ENCODE assay signal across 18 cellular contexts in genomic region chr11:57207160-57207559, GRCh38. TPM values are rescaled to one million over a fixed set of nuclear protein-coding genes. Genes with fewer than 3 reads are reported as not detected.
DNase-seq lines count a peak whose midpoint lies in the region; FAIRE-seq and TF ChIP-seq lines count a peak whose summit lies in the region.
"Had no signal": no experiment of that assay in that cellular context is flagged by ENCODE, and none has a peak within 500 bp of the region (broad histone marks: within the 10 kb centered on the region; RNA-seq: fewer than 3 reads in every experiment).

No MANE protein-coding gene starts in this region.

- no peaks in the 10 kb centered on the region for H3K9me3 ChIP-seq in H1 (ENCODE audit: insufficient read depth in 2 of 2, low read depth in 1 of 2, low read length in 1 of 2)
- H3K9me3 ChIP-seq in subcutaneous abdominal adipose tissue (ENCODE audit: control insufficient read depth in 5 of 5, low read length in 5 of 5): no peaks in the 10 kb centered on the region
- H3K9me3 ChIP-seq in mesenchymal stem cell (ENCODE audit: control insufficient read depth, low read length): no peaks in the 10 kb centered on the region
- H3K9me3 ChIP-seq: A549, BE2C, HAP-1 had no signal

- TF ChIP-seq POLR2A in H1 (IDR thresholded peaks at IDR 0.05; ENCODE audit: control extremely low read depth in 1 of 2, low read depth in 2 of 2, low read length in 2 of 2): no peak

- H3K18ac ChIP-seq in H1 (ENCODE audit: extremely low read depth, low read length) (no peak overlapping the region; the same call in 1 of the 2 replicates), mesenchymal stem cell (ENCODE audit: low read depth in 1 of 2, low read length in 2 of 2) (no peak overlapping the region)

- TF ChIP-seq RAD21 in H1 (IDR thresholded peaks at IDR 0.05 in 1 of 2, conservative IDR thresholded peaks at IDR 0.05 in 1 of 2; ENCODE audit: low read depth in 2 of 2, low read length in 2 of 2): no peak

- POLR2A ChIA-PET in H1 (lab: Charles Lee; ENCODE audit: partially characterized antibody): no interaction called here

- no peak overlapping the region for H4K5ac ChIP-seq in H1 (ENCODE audit: insufficient read length, low read depth, low read length)

- H3K23ac ChIP-seq in H1 (ENCODE audit: insufficient read length) (no peak overlapping the region), mesenchymal stem cell (ENCODE audit: low read length in 2 of 2) (no peak overlapping the region)

- H3K79me1 ChIP-seq in H1 (ENCODE audit: low read depth, low read length) (no peaks in the 10 kb centered on the region), mesenchymal stem cell (replicated peaks; ENCODE audit: low read length, poor library complexity, severe bottlenecking) (no peaks in the 10 kb centered on the region)

- H3K27me3 ChIP-seq in H1 (replicated peaks in 1 of 4; ENCODE audit: control insufficient read depth in 3 of 4, extremely low read depth in 1 of 4, insufficient read depth in 3 of 4, low read length in 3 of 4) (no peaks in the 10 kb centered on the region), subcutaneous abdominal adipose tissue (ENCODE audit: control insufficient read depth in 5 of 5, insufficient read depth in 4 of 5, low read length in 5 of 5) (peaks cover 0 to 12% (median 6%) of the 10 kb centered on the region in 5 donors), mesenchymal stem cell (ENCODE audit: control insufficient read depth in 1 of 2, insufficient read depth in 1 of 2, low read length in 2 of 2) (peaks cover 28 to 36% of the 10 kb centered on the region in 2 experiments)
- H3K27me3 ChIP-seq: BE2C had no signal

- no peak overlapping the region; the same call in 1 of the 2 replicates for H2BK15ac ChIP-seq in H1 (ENCODE audit: low read length)
- no peak overlapping the region for H2BK15ac ChIP-seq in mesenchymal stem cell (ENCODE audit: low read depth, poor library complexity, severe bottlenecking)

- H4K8ac ChIP-seq in H1 (ENCODE audit: extremely low read depth, insufficient read depth, low read length) (no peak overlapping the region), mesenchymal stem cell (ENCODE audit: low read length) (no peak overlapping the region)

- H3K4me1 ChIP-seq in H1 (replicated peaks in 1 of 4; ENCODE audit: control insufficient read depth in 3 of 4, insufficient read depth in 4 of 4, low read length in 3 of 4) (peaks cover 3 to 19% (median 15%) of the 10 kb centered on the region in 4 experiments; a peak in 6 of 7 replicates), subcutaneous abdominal adipose tissue (ENCODE audit: control insufficient read depth in 5 of 5, insufficient read depth in 5 of 5, low read length in 5 of 5) (peaks cover 9 to 92% (median 21%) of the 10 kb centered on the region in 5 donors), mesenchymal stem cell (ENCODE audit: control insufficient read depth, insufficient read depth, low read depth, low read length) (no peaks in the 10 kb centered on the region)
- H3K4me1 ChIP-seq: A549, BE2C, HAP-1 had no signal

- H4K20me1 ChIP-seq in H1 (replicated peaks in 1 of 2; ENCODE audit: control insufficient read depth in 1 of 2, insufficient read depth in 2 of 2, low read length in 2 of 2): no peaks in the 10 kb centered on the region

- TF ChIP-seq CTCF in H1 (IDR thresholded peaks at IDR 0.05; ENCODE audit: control extremely low read depth in 1 of 3, insufficient read depth in 1 of 3, low read depth in 1 of 3, low read length in 3 of 3): no peak

- H2AK5ac ChIP-seq in H1 (ENCODE audit: low read depth, low read length) (no peak overlapping the region), mesenchymal stem cell (ENCODE audit: low read length, severe bottlenecking) (no peak overlapping the region)

- H2BK120ac ChIP-seq in H1 (replicated peaks; ENCODE audit: low read depth, low read length): no peak overlapping the region
- no peak overlapping the region for H2BK120ac ChIP-seq in mesenchymal stem cell (ENCODE audit: low read depth, low read length)

- H4K91ac ChIP-seq in H1 (replicated peaks; ENCODE audit: insufficient read length, low read length): peak overlapping the region; percentile 72
- H4K91ac ChIP-seq in mesenchymal stem cell (ENCODE audit: low read length): no peak overlapping the region

- H2BK20ac ChIP-seq in H1 (ENCODE audit: low read length): peak overlapping the region; percentile 67; the same call in 1 of the 2 replicates

- H3K23me2 ChIP-seq in H1 (ENCODE audit: low read depth, low read length): no peaks in the 10 kb centered on the region; the same call in 1 of the 2 replicates

- 92% methylated on average over 6 of the region's 6 CpGs; no CpG with 5 or more reads in 1 of the 2 experiments for WGBS in H1 (ENCODE audit: extremely low coverage in 1 of 2, insufficient coverage in 1 of 2, insufficient read length in 1 of 2, insufficient replicate concordance in 2 of 2, low coverage in 1 of 2, low lambda C conversion rate in 2 of 2, missing lambda C conversion rate in 1 of 2), 2 experiments
- 24% methylated on average over 6 of the region's 6 CpGs for WGBS in mesenchymal stem cell

- TF ChIP-seq EP300 in H1 (IDR thresholded peaks at IDR 0.05; ENCODE audit: borderline replicate concordance in 1 of 2, low read depth in 2 of 2, low read length in 2 of 2): no peak

- H2BK12ac ChIP-seq in H1 (ENCODE audit: low read depth, low read length): peak overlapping the region; percentile 81; the same call in 1 of the 2 replicates
- H2BK12ac ChIP-seq in mesenchymal stem cell (ENCODE audit: low read length in 2 of 2): no peak overlapping the region

- no peaks in the 10 kb centered on the region for H3K36me3 ChIP-seq in H1 (ENCODE audit: control insufficient read depth in 2 of 4, insufficient read depth in 4 of 4, low read length in 3 of 4)
- no peaks in the 10 kb centered on the region for H3K36me3 ChIP-seq in subcutaneous abdominal adipose tissue (ENCODE audit: control insufficient read depth in 5 of 5, insufficient read depth in 5 of 5, low read length in 5 of 5)
- no peaks in the 10 kb centered on the region for H3K36me3 ChIP-seq in mesenchymal stem cell (ENCODE audit: control insufficient read depth in 1 of 2, insufficient read depth in 2 of 2, low read depth in 1 of 2, low read length in 2 of 2)
- H3K36me3 ChIP-seq: BE2C, HAP-1 had no signal

- H2AFZ ChIP-seq in H1 (ENCODE audit: low read length) (no peak overlapping the region), mesenchymal stem cell (ENCODE audit: low read depth, low read length) (no peak overlapping the region)

- H3K4ac ChIP-seq in H1 (replicated peaks; ENCODE audit: insufficient read length, low read depth, low read length) (no peak overlapping the region), mesenchymal stem cell (ENCODE audit: low read depth in 1 of 2, low read length in 2 of 2) (no peak overlapping the region)

- no peak for FAIRE-seq in H1 (lab: Jason Lieb, UNC)
- FAIRE-seq: A549, GM12878, GM18507, HTR-8/SVneo had no signal

- H3K9ac ChIP-seq in H1 (replicated peaks in 1 of 4; ENCODE audit: extremely low read depth in 1 of 4, low read depth in 3 of 4, low read length in 3 of 4): no peak overlapping the region
- no peak overlapping the region for H3K9ac ChIP-seq in subcutaneous abdominal adipose tissue (ENCODE audit: low read length in 5 of 5)
- no peak overlapping the region for H3K9ac ChIP-seq in mesenchymal stem cell (ENCODE audit: low read length)

- H3K4me3 ChIP-seq in H1 (ENCODE audit: extremely low read depth in 1 of 4, insufficient read depth in 2 of 4, low read depth in 3 of 4, low read length in 4 of 4) (no peak overlapping the region), subcutaneous abdominal adipose tissue (ENCODE audit: low read depth in 1 of 5, low read length in 5 of 5) (no peak overlapping the region), mesenchymal stem cell (ENCODE audit: insufficient read depth in 1 of 2, low read depth in 1 of 2, low read length in 2 of 2) (no peak overlapping the region)
- H3K4me3 ChIP-seq: A549, GM12878, HAP-1 had no signal

- no peak overlapping the region for H3K14ac ChIP-seq in H1 (ENCODE audit: insufficient read length)
- H3K14ac ChIP-seq in mesenchymal stem cell (ENCODE audit: low read length in 2 of 2): no peak overlapping the region

- CTCF ChIA-PET in H1 (lab: Charles Lee; ENCODE audit: partially characterized antibody): interaction anchor here (0.6 to 3.0 kb wide), 7 partner anchors 9 to 287 kb away, joined by 3 to 23 read pairs (median 3); no protein-coding TSS in a partner anchor

- H3K4me2 ChIP-seq in H1 (ENCODE audit: insufficient read depth in 1 of 2, low read depth in 2 of 2, low read length in 2 of 2) (no peak overlapping the region), mesenchymal stem cell (ENCODE audit: low read length, poor library complexity, severe bottlenecking) (no peak overlapping the region)
- H3K4me2 ChIP-seq: A549 had no signal

- H3K27ac ChIP-seq in H1 (ENCODE audit: low read depth, low read length): no peak overlapping the region
- peak overlapping the region; percentile 41 for H3K27ac ChIP-seq in subcutaneous abdominal adipose tissue (ENCODE audit: low read depth, low read length)
- H3K27ac ChIP-seq in mesenchymal stem cell (ENCODE audit: low read length, poor library complexity, severe bottlenecking): no peak overlapping the region
- H3K27ac ChIP-seq: C4-2B had no signal

- H3K56ac ChIP-seq in H1 (replicated peaks; ENCODE audit: insufficient read length, low read depth, low read length): no peak overlapping the region

- H3K79me2 ChIP-seq in H1 (ENCODE audit: control insufficient read depth in 1 of 2, insufficient read depth in 2 of 2, low read length in 2 of 2): no peaks in the 10 kb centered on the region

- H2BK5ac ChIP-seq in H1 (ENCODE audit: low read depth, low read length) (peak overlapping the region; percentile 18; the same call in 1 of the 2 replicates), mesenchymal stem cell (ENCODE audit: low read depth, low read length, poor library complexity, severe bottlenecking) (no peak overlapping the region)

- DNase-seq in dermis blood vessel endothelial cell (peak; percentile 52), H1 (ENCODE audit: low read depth in 1 of 2, low spot score in 2 of 2) (no peak), lung microvascular endothelial cell (ENCODE audit: low read depth in 2 of 2) (peak; percentile 14 to 20), NCI-H1417 treated with DMSO at 0.1 percent for 48 hours (lab: John Stamatoyannopoulos, UW) (no peak), mesenchymal stem cell (no peak)
- DNase-seq: BE2C; CD4-positive, alpha-beta memory T cell; DMS79; GOT3 had no signal

RNA-seq across cellular contexts. Expression of gene LRRC55, which starts 25.4 kb away (rescaled TPM):
- total RNA-seq in dermis blood vessel endothelial cell (0.05 and 0.34 TPM in 2 replicates), lung microvascular endothelial cell (under 0.01 TPM in 2 replicates)
- 1.1 and 1.4 TPM in 2 replicates for total RNA-seq in H1 (2021; fragmentation: NEBNext Ultra II Directional; extraction: Animal tissue kit (Norgen Biotek cat#: 25700))
- 0.62 and 0.64 TPM in 2 replicates for polyA plus RNA-seq in H1 (2011; rRNA removed)
- polyA plus RNA-seq in H1 (2011; cell fraction: cytosol; rRNA removed): 0.56 TPM
- polyA plus RNA-seq in H1 (2011; cell fraction: nucleus; rRNA removed): 0.81 TPM
- polyA plus RNA-seq in H1 (2012, experiment 1 of 2): 0.89 to 1.2 TPM (median 0.97 TPM) in 4 replicates
- 0.49 TPM for polyA plus RNA-seq in H1 (2012, experiment 2 of 2)
- polyA plus RNA-seq in H1 (2013, experiment 1 of 2): 0.53 TPM
- 0.50 TPM for polyA plus RNA-seq in H1 (2013, experiment 2 of 2)
- polyA minus RNA-seq in H1 (2011; rRNA and poly(A)+ RNA removed): 0.68 and 0.79 TPM in 2 replicates
- 0.81 TPM for polyA minus RNA-seq in H1 (2011; cell fraction: cytosol; rRNA and poly(A)+ RNA removed)
- 1.2 TPM for polyA minus RNA-seq in H1 (2011; cell fraction: nucleus; rRNA and poly(A)+ RNA removed)
- not detected for polyA plus RNA-seq in mesenchymal stem cell (2013, experiment 1 of 2)
- not detected for polyA plus RNA-seq in mesenchymal stem cell (2013, experiment 2 of 2)
- total RNA-seq: CD4-positive, alpha-beta memory T cell; G401; GM12878 had no signal
- polyA plus RNA-seq: AG04450; CD4-positive, alpha-beta memory T cell had no signal

RNA-seq across cellular contexts. Expression of gene APLNR, which starts 29.9 kb away (rescaled TPM):
- total RNA-seq in dermis blood vessel endothelial cell (3.0 and 19.6 TPM in 2 replicates), lung microvascular endothelial cell (under 0.01 TPM in 2 replicates)
- 0.13 TPM in 1 of 2 replicates, not detected in the other for total RNA-seq in H1 (2021; fragmentation: NEBNext Ultra II Directional; extraction: Animal tissue kit (Norgen Biotek cat#: 25700))
- polyA plus RNA-seq in H1 (2011; rRNA removed): 0.66 and 0.80 TPM in 2 replicates
- 0.25 TPM for polyA plus RNA-seq in H1 (2011; cell fraction: cytosol; rRNA removed)
- polyA plus RNA-seq in H1 (2011; cell fraction: nucleus; rRNA removed): 0.29 TPM
- polyA plus RNA-seq in H1 (2012, experiment 1 of 2): 0.50 to 2.0 TPM (median 1.0 TPM) in 4 replicates
- polyA plus RNA-seq in H1 (2012, experiment 2 of 2): 2.3 TPM
- polyA plus RNA-seq in H1 (2013, experiment 1 of 2): 0.26 TPM
- polyA plus RNA-seq in H1 (2013, experiment 2 of 2): 0.29 TPM
- polyA minus RNA-seq in H1 (2011; rRNA and poly(A)+ RNA removed): 0.50 and 1.1 TPM in 2 replicates
- 0.37 TPM for polyA minus RNA-seq in H1 (2011; cell fraction: cytosol; rRNA and poly(A)+ RNA removed)
- polyA minus RNA-seq in H1 (2011; cell fraction: nucleus; rRNA and poly(A)+ RNA removed): not detected
- not detected for polyA plus RNA-seq in mesenchymal stem cell (2013, experiment 1 of 2)
- polyA plus RNA-seq in mesenchymal stem cell (2013, experiment 2 of 2): not detected
- total RNA-seq: CD4-positive, alpha-beta memory T cell; G401; GM12878 had no signal
- polyA plus RNA-seq: AG04450; CD4-positive, alpha-beta memory T cell had no signal

Comparison
In these comparisons a context has a peak if more than half of its experiments do, and no peak if none do; other contexts are left out.
1. DNase-seq: peak in dermis blood vessel endothelial cell (single experiment) and lung microvascular endothelial cell (2 of 2); none in H1 (0 of 2), NCI-H1417 treated with DMSO at 0.1 percent for 48 hours (single experiment) and mesenchymal stem cell (single experiment).